Comparison of ENCODE assay signal across 13 cellular contexts in genomic region chr17:65698381-65699061, GRCh38.
DNase-seq lines count a peak whose midpoint lies in the region; ATAC-seq and TF ChIP-seq lines count a peak whose summit lies in the region.
"Had no signal": no experiment of that assay in that cellular context is flagged by ENCODE, and none has a peak within 500 bp of the region (broad histone marks: within the 10 kb centered on the region; RNA-seq: fewer than 3 reads in every experiment).

No MANE protein-coding gene starts in this region.

- no peak for TF ChIP-seq CTCF in cardiac muscle cell (IDR thresholded peaks at IDR 0.05; ENCODE audit: low read depth, low read length)
- TF ChIP-seq CTCF in right atrium auricular region (IDR thresholded peaks at IDR 0.05): no peak
- no peak for TF ChIP-seq CTCF in chondrocyte (IDR thresholded peaks at IDR 0.05)
- TF ChIP-seq CTCF in left lung (IDR thresholded peaks at IDR 0.05): no peak
- no peak for TF ChIP-seq CTCF in vagina (IDR thresholded peaks at IDR 0.05)

- intact Hi-C loops in left lung (cut with DNase I) (no loop called here), vagina (cut with DNase I) (no loop called here)

- H3K4me3 ChIP-seq in cardiac muscle cell: no peak overlapping the region
- no peak overlapping the region for H3K4me3 ChIP-seq in right atrium auricular region
- H3K4me3 ChIP-seq in left lung: no peak overlapping the region
- H3K4me3 ChIP-seq in vagina: peak overlapping the region in 1 of 2 donors; percentile 4

- H3K27ac ChIP-seq in cardiac muscle cell: peak overlapping the region; percentile 72
- no peak overlapping the region for H3K27ac ChIP-seq in right atrium auricular region
- peak overlapping the region; percentile 6 to 67 for H3K27ac ChIP-seq in left lung
- peak overlapping the region; percentile 27 for H3K27ac ChIP-seq in vagina
- H3K27ac ChIP-seq: 22Rv1 had no signal

- peak overlapping the region; percentile 65 for H3K27ac Mint-ChIP-seq in chondrocyte (ENCODE audit: unreplicated experiment)
- H3K27ac Mint-ChIP-seq: activated naive CD8-positive, alpha-beta T cell treated with anti-CD3 and anti-CD28 coated beads, Interleukin-2, amount 10 ng/mL, durations not matched to agents 7 days and 5 days had no signal

- peaks cover 2% of the 10 kb centered on the region for H3K36me3 Mint-ChIP-seq in chondrocyte (ENCODE audit: low read depth)
- H3K36me3 Mint-ChIP-seq: activated naive CD8-positive, alpha-beta T cell treated with anti-CD3 and anti-CD28 coated beads, Interleukin-2, amount 10 ng/mL, durations not matched to agents 7 days and 5 days had no signal

- no peaks in the 10 kb centered on the region for H3K36me3 ChIP-seq in cardiac muscle cell
- H3K36me3 ChIP-seq in right atrium auricular region: no peaks in the 10 kb centered on the region
- no peaks in the 10 kb centered on the region for H3K36me3 ChIP-seq in left lung
- H3K36me3 ChIP-seq in vagina: no peaks in the 10 kb centered on the region

- no peak for TF ChIP-seq POLR2A in vagina (IDR thresholded peaks at IDR 0.05)

- H3K4me1 Mint-ChIP-seq in chondrocyte (ENCODE audit: low read depth): peaks cover 29% of the 10 kb centered on the region
- H3K4me1 Mint-ChIP-seq: activated naive CD8-positive, alpha-beta T cell treated with anti-CD3 and anti-CD28 coated beads, Interleukin-2, amount 10 ng/mL, durations not matched to agents 7 days and 5 days had no signal

- peak; percentile 68 for ATAC-seq in left lung

- DNase-seq in cardiac muscle cell (ENCODE audit: low read depth in 1 of 2, low spot score in 1 of 2): peak; percentile 54 to 93
- no peak for DNase-seq in right atrium auricular region (ENCODE audit: low spot score)
- no peak for DNase-seq in chondrocyte (ENCODE audit: low spot score)
- DNase-seq in left lung: no peak
- no peak for DNase-seq in vagina (ENCODE audit: extremely low spot score in 2 of 2)
- DNase-seq in RKO (ENCODE audit: low spot score): no peak
- no peak for DNase-seq in hepatic stellate cell (ENCODE audit: low spot score)
- DNase-seq in NCI-H2107 (lab: John Stamatoyannopoulos, UW): no peak
- DNase-seq: activated CD4-positive, alpha-beta T cell treated with anti-CD3 and anti-CD28 coated beads, Interleukin-2, amount 50 U/mL, for 48 hours; activated naive CD8-positive, alpha-beta T cell treated with anti-CD3 and anti-CD28 coated beads, Interleukin-2, amount 10 ng/mL, durations not matched to agents 7 days and 5 days; midbrain; SW 1271 had no signal

- peak overlapping the region; percentile 54 for H3K4me3 Mint-ChIP-seq in chondrocyte (ENCODE audit: unreplicated experiment)
- H3K4me3 Mint-ChIP-seq: activated naive CD8-positive, alpha-beta T cell treated with anti-CD3 and anti-CD28 coated beads, Interleukin-2, amount 10 ng/mL, durations not matched to agents 7 days and 5 days had no signal

- H3K4me1 ChIP-seq in cardiac muscle cell (ENCODE audit: low read depth) (peaks cover 21% of the 10 kb centered on the region), right atrium auricular region (peaks cover 0 to 12% of the 10 kb centered on the region in 2 donors), left lung (peaks cover 0 to 8% of the 10 kb centered on the region in 2 donors), vagina (peaks cover 23% of the 10 kb centered on the region)

- H3K27me3 ChIP-seq in cardiac muscle cell: no peaks in the 10 kb centered on the region
- H3K27me3 ChIP-seq in right atrium auricular region: no peaks in the 10 kb centered on the region
- H3K27me3 ChIP-seq in left lung: no peaks in the 10 kb centered on the region
- H3K27me3 ChIP-seq in vagina: no peaks in the 10 kb centered on the region

- H3K27me3 Mint-ChIP-seq in chondrocyte (ENCODE audit: low read depth): no peaks in the 10 kb centered on the region

- H3K9me3 ChIP-seq in cardiac muscle cell (ENCODE audit: low read depth): no peaks in the 10 kb centered on the region
- no peaks in the 10 kb centered on the region for H3K9me3 ChIP-seq in right atrium auricular region
- H3K9me3 ChIP-seq in left lung: no peaks in the 10 kb centered on the region
- H3K9me3 ChIP-seq in vagina: no peaks in the 10 kb centered on the region

- H3K9me3 Mint-ChIP-seq in chondrocyte (ENCODE audit: low read depth): no peaks in the 10 kb centered on the region

Comparison
In these comparisons a context has a peak if more than half of its experiments do, and no peak if none do; other contexts are left out.
1. DNase-seq: peak in cardiac muscle cell (2 of 2); none in right atrium auricular region (single experiment), chondrocyte (single experiment), left lung (0 of 2), vagina (0 of 2), RKO (single experiment), hepatic stellate cell (single experiment) and NCI-H2107 (single experiment).
2. H3K27ac ChIP-seq: peak in cardiac muscle cell (single experiment), left lung (2 of 2) and vagina (single experiment); none in right atrium auricular region (0 of 2).